Comparison of ENCODE assay signal across 8 cellular contexts in genomic region chr11:104073950-104074349, GRCh38. TPM values are rescaled to one million over a fixed set of nuclear protein-coding genes. Genes with fewer than 3 reads are reported as not detected.
DNase-seq lines count a peak whose midpoint lies in the region; ATAC-seq and TF ChIP-seq lines count a peak whose summit lies in the region.

No MANE protein-coding gene starts in this region.

- no peak overlapping the region for H3K4me3 ChIP-seq in gastroesophageal sphincter

- DNase-seq in ELR (ENCODE audit: low read depth) (peak; percentile 58), HT1080 (ENCODE audit: low read depth) (peak; percentile 61), epithelial cell of prostate (ENCODE audit: low read depth, low spot score) (peak; percentile 72), NCI-H2107 treated with DMSO at 0.1 percent for 48 hours (lab: John Stamatoyannopoulos, UW; ENCODE audit: unreplicated experiment) (no peak), NCI-H1048 (lab: John Stamatoyannopoulos, UW) (no peak)
- no peak for DNase-seq in activated T-cell treated with anti-CD3 and anti-CD28 coated beads, Interleukin-2, amount 50 U/mL, for 48 hours

- H3K4me1 ChIP-seq in gastroesophageal sphincter: no peaks in the 10 kb centered on the region

- peak; percentile 98 for ATAC-seq in GM21717 (IDR thresholded peaks at IDR 0.05; ENCODE audit: unreplicated experiment)
- no peak for ATAC-seq in gastroesophageal sphincter

- TF ChIP-seq POLR2A in gastroesophageal sphincter (IDR thresholded peaks at IDR 0.05): no peak

- no peaks in the 10 kb centered on the region for H3K27me3 ChIP-seq in gastroesophageal sphincter

- H3K27ac ChIP-seq in epithelial cell of prostate: peak overlapping the region; percentile 29
- no peak overlapping the region for H3K27ac ChIP-seq in gastroesophageal sphincter

- H3K36me3 ChIP-seq in gastroesophageal sphincter: no peaks in the 10 kb centered on the region

- 64 to 71% methylated on average over 2 to 3 of the region's 3 CpGs for WGBS in gastroesophageal sphincter (ENCODE audit: low coverage in 1 of 2), 2 donors

- H3K9me3 ChIP-seq in gastroesophageal sphincter: no peaks in the 10 kb centered on the region

- no peak for TF ChIP-seq CTCF in gastroesophageal sphincter (IDR thresholded peaks at IDR 0.05)

- no peak for TF ChIP-seq EP300 in gastroesophageal sphincter (IDR thresholded peaks at IDR 0.05)

RNA-seq across cellular contexts. Expression of gene DDI1, which starts 37.5 kb away (rescaled TPM):
- total RNA-seq in HT1080 (2014; rRNA removed; shearing (Covaris generic)): not detected in 2 replicates
- not detected in 2 replicates for polyA plus RNA-seq in HT1080 (2015; cell fraction: cytosol; rRNA removed)
- polyA plus RNA-seq in HT1080 (2015; cell fraction: nucleus; rRNA removed): not detected in 2 replicates
- total RNA-seq in gastroesophageal sphincter: under 1 TPM in 1 of 4 donors, not detected in 3; 0.12 TPM

Comparison
In these comparisons a context has a peak if more than half of its experiments do, and no peak if none do; other contexts are left out.
1. DNase-seq: peak in ELR (single experiment), HT1080 (single experiment) and epithelial cell of prostate (single experiment); none in activated T-cell treated with anti-CD3 and anti-CD28 coated beads, Interleukin-2, amount 50 U/mL, for 48 hours (0 of 2), NCI-H2107 treated with DMSO at 0.1 percent for 48 hours (single experiment) and NCI-H1048 (single experiment).